Comparison of ENCODE assay signal across 16 cellular contexts in the genomic region with DNA sequence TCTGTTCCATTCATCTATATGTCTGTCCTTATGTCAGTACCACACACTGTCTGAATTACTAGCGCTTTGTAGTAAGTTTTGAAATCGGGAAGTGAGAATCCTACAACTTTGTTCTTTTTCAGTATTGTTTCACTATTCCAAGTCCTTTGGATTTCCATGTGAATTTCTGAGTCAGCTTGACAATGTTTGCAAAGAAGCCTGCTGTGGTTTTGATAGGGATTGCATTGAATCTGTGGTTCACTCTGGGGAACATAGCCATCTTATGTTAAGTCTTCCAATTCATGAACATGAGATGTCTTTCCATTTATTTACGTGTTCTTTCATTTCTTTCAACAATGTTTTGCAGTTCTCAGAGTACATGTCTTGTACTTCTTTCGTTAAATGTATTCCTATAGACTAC. TPM values are rescaled to one million over a fixed set of nuclear protein-coding genes. Genes with fewer than 3 reads are reported as not detected.
DNase-seq lines count a peak whose midpoint lies in the region; ATAC-seq and TF ChIP-seq lines count a peak whose summit lies in the region.
"Had no signal": no experiment of that assay in that cellular context is flagged by ENCODE, and none has a peak within 500 bp of the region (broad histone marks: within the 10 kb centered on the region; RNA-seq: fewer than 3 reads in every experiment).

No MANE protein-coding gene starts in this region.

- peaks cover 14% of the 10 kb centered on the region for H3K27me3 Mint-ChIP-seq in T-helper 2 cell treated with Interferon-gamma antibody and Interleukin-4, amounts not matched to agents 5 μg/mL and 100 μg/mL, for 36 hours (ENCODE audit: low read depth)

- no peak for TF ChIP-seq CTCF in RWPE2 (IDR thresholded peaks at IDR 0.05; ENCODE audit: poor library complexity, severe bottlenecking)
- no peak for TF ChIP-seq CTCF in osteoblast (IDR thresholded peaks at IDR 0.05; ENCODE audit: extremely low read depth, low read depth, low read length)
- no peak for TF ChIP-seq CTCF in transverse colon (IDR thresholded peaks at IDR 0.05)

- H3K36me3 Mint-ChIP-seq in T-helper 2 cell treated with Interferon-gamma antibody and Interleukin-4, amounts not matched to agents 5 μg/mL and 100 μg/mL, for 36 hours (ENCODE audit: low read depth) = no peaks in the 10 kb centered on the region
- H3K36me3 Mint-ChIP-seq: CD4-positive, alpha-beta memory T cell; natural killer cell had no signal

- no peak overlapping the region for H3K27ac Mint-ChIP-seq in T-helper 2 cell treated with Interferon-gamma antibody and Interleukin-4, amounts not matched to agents 5 μg/mL and 100 μg/mL, for 36 hours
- H3K27ac Mint-ChIP-seq: activated T-cell treated with anti-CD3 and anti-CD28 coated beads, Interleukin-2, amount 50 U/mL, for 72 hours; natural killer cell had no signal

- WGBS in transverse colon (ENCODE audit: low coverage in 1 of 2), 2 donors = 58 to 74% methylated on average over 4 of the region's 4 CpGs

- DNase-seq in ELR (ENCODE audit: low read depth) = peak; percentile 52
- DNase-seq in RWPE2 (ENCODE audit: low spot score) = no peak
- DNase-seq in fibroblast of gingiva (ENCODE audit: low read depth) = peak; percentile 44
- no peak for DNase-seq in osteoblast (ENCODE audit: insufficient read length, low spot score, missing footprints)
- no peak for DNase-seq in transverse colon
- DNase-seq in T-helper 2 cell treated with Interferon-gamma antibody and Interleukin-4, amounts not matched to agents 5 μg/mL and 100 μg/mL, for 36 hours (ENCODE audit: low spot score) = no peak
- no peak for DNase-seq in anterior cingulate cortex (lab: John Stamatoyannopoulos, UW)
- DNase-seq: activated CD4-positive, alpha-beta T cell treated with anti-CD3 and anti-CD28 coated beads, Interleukin-2, amount 50 U/mL, for 1 hour; activated T-cell treated with anti-CD3 and anti-CD28 coated beads, Interleukin-2, amount 50 U/mL, for 72 hours; CD4-positive, alpha-beta memory T cell; effector CD4-positive, alpha-beta T cell; natural killer cell; NCI-H1105 treated with DMSO at 0.1 percent for 48 hours; PC-9 had no signal

- ATAC-seq in RWPE2 (ENCODE audit: low read depth) (no peak), HG03354 (IDR thresholded peaks at IDR 0.05; ENCODE audit: poor library complexity, severe bottlenecking, unreplicated experiment) (no peak)
- ATAC-seq: activated T-cell treated with anti-CD3 and anti-CD28 coated beads, Interleukin-2, amount 50 U/mL, for 72 hours; left lobe of liver; natural killer cell had no signal

- H3K4me3 ChIP-seq in RWPE2 (ENCODE audit: severe bottlenecking) (no peak overlapping the region), osteoblast (ENCODE audit: insufficient read depth, low read length) (peak overlapping the region; percentile 12), transverse colon (no peak overlapping the region)
- H3K4me3 ChIP-seq: PC-9 had no signal

- intact Hi-C loops in transverse colon (cut with DNase I; ENCODE audit: low total_unique reads) = no loop called here

- no peaks in the 10 kb centered on the region for H4K20me1 ChIP-seq in osteoblast (ENCODE audit: insufficient read depth, low read length)

- no peaks in the 10 kb centered on the region for H3K79me2 ChIP-seq in osteoblast (ENCODE audit: insufficient read depth, low read length)

- no peaks in the 10 kb centered on the region for H3K4me1 Mint-ChIP-seq in T-helper 2 cell treated with Interferon-gamma antibody and Interleukin-4, amounts not matched to agents 5 μg/mL and 100 μg/mL, for 36 hours (ENCODE audit: low read depth)
- H3K4me1 Mint-ChIP-seq: CD4-positive, alpha-beta memory T cell; natural killer cell had no signal

- H2AFZ ChIP-seq in osteoblast (ENCODE audit: low read length) = no peak overlapping the region
- H2AFZ ChIP-seq: PC-9 had no signal

- H3K4me2 ChIP-seq in osteoblast (ENCODE audit: insufficient read depth, low read length) = peak overlapping the region; percentile 69

- H3K27ac ChIP-seq in RWPE2 (ENCODE audit: poor library complexity, severe bottlenecking) (peak overlapping the region; percentile 87), osteoblast (ENCODE audit: low read depth, low read length) (no peak overlapping the region), transverse colon (peak overlapping the region in 2 of 4 donors; percentile 24 to 71)

- H3K4me1 ChIP-seq in RWPE2 (ENCODE audit: insufficient read depth, poor library complexity, severe bottlenecking) = peaks cover 16% of the 10 kb centered on the region
- peaks cover 26% of the 10 kb centered on the region for H3K4me1 ChIP-seq in osteoblast (ENCODE audit: insufficient read depth, low read length)
- peaks cover 0 to 30% (median 13%) of the 10 kb centered on the region in 4 donors for H3K4me1 ChIP-seq in transverse colon

- no peaks in the 10 kb centered on the region for H3K27me3 ChIP-seq in RWPE2 (ENCODE audit: insufficient read depth, poor library complexity, severe bottlenecking)
- no peaks in the 10 kb centered on the region for H3K27me3 ChIP-seq in osteoblast (ENCODE audit: insufficient read depth, low read length)
- H3K27me3 ChIP-seq in transverse colon = no peaks in the 10 kb centered on the region

- no peak for TF ChIP-seq EP300 in transverse colon (IDR thresholded peaks at IDR 0.05; ENCODE audit: low read depth)

- H3K9me3 ChIP-seq in RWPE2 (ENCODE audit: severe bottlenecking) (no peaks in the 10 kb centered on the region), osteoblast (ENCODE audit: low read depth, low read length) (no peaks in the 10 kb centered on the region), transverse colon (no peaks in the 10 kb centered on the region)

- no peak overlapping the region for H3K4me3 Mint-ChIP-seq in T-helper 2 cell treated with Interferon-gamma antibody and Interleukin-4, amounts not matched to agents 5 μg/mL and 100 μg/mL, for 36 hours
- H3K4me3 Mint-ChIP-seq: activated T-cell treated with anti-CD3 and anti-CD28 coated beads, Interleukin-2, amount 50 U/mL, for 72 hours; CD4-positive, alpha-beta memory T cell; natural killer cell had no signal

- no peaks in the 10 kb centered on the region for H3K9me3 Mint-ChIP-seq in T-helper 2 cell treated with Interferon-gamma antibody and Interleukin-4, amounts not matched to agents 5 μg/mL and 100 μg/mL, for 36 hours
- H3K9me3 Mint-ChIP-seq: activated T-cell treated with anti-CD3 and anti-CD28 coated beads, Interleukin-2, amount 50 U/mL, for 72 hours; CD4-positive, alpha-beta memory T cell; natural killer cell had no signal

- no peak for TF ChIP-seq POLR2A in transverse colon (IDR thresholded peaks at IDR 0.05)

- in situ Hi-C loops in transverse colon (cut with MboI; ENCODE audit: low pct_ligation_motif_present in 1 of 4, low pct_unique_long_range_greater_than_20kb in 1 of 4, low sequenced_read_pairs in 3 of 4) = loop anchor here (10.0 to 25.0 kb wide), 2 partner anchors 203 to 205 kb away; no protein-coding TSS in a partner anchor

- H3K36me3 ChIP-seq in RWPE2 (ENCODE audit: low read depth) (no peaks in the 10 kb centered on the region), osteoblast (ENCODE audit: insufficient read depth, low read length) (no peaks in the 10 kb centered on the region), transverse colon (no peaks in the 10 kb centered on the region)

RNA-seq across cellular contexts. Expression of a gene that starts 15.0 kb away (rescaled TPM):
- total RNA-seq in osteoblast = 0.36 TPM in 1 of 2 replicates, not detected in the other
- total RNA-seq in transverse colon = 100 to 1,000 TPM in 1 of 4 donors, 10 to 100 TPM in 2, 1 to 10 TPM in 1; 1.2 to 146 (median 66.7) TPM
- total RNA-seq: PC-9 had no signal

Comparison
In these comparisons a context has a peak if more than half of its experiments do, and no peak if none do; other contexts are left out.
1. DNase-seq: peak in ELR (single experiment) and fibroblast of gingiva (single experiment); none in RWPE2 (single experiment), osteoblast (single experiment), transverse colon (single experiment), T-helper 2 cell treated with Interferon-gamma antibody and Interleukin-4, amounts not matched to agents 5 μg/mL and 100 μg/mL, for 36 hours (single experiment) and anterior cingulate cortex (0 of 58).